ENCODE assay signal across 25 cellular contexts in the genomic region with DNA sequence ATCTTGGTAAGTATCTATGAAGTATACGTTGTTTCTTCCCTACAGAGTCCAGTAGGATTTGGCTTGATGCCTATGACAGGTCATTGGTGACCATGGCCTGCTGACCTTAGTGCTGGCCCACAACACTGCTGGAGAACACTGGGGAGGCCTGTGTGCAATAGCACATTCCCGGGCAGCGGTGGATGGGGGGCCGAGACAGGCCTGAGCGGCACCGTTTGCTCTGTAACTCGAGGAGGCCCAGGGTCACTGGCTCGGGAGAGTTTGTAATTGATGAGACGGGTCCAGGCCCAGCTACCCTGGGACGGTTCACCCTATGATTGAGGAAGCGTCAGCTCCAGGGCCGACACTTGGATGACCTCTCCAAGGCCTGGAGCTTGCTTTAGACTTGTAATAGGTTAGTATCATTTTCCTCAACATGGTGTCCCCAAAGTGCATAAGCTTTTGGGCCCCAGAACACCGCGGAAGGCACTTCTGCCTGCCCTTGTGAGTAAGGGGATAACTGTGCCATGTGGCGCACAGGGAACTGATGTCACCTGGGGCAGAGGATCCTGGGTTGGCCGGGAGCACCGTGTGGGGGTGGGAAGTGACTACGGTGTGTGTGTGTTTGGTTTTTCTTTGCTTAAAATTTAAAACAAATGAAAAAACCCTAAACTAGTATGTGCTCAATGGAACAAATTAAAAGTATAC. TPM values are rescaled to one million over a fixed set of nuclear protein-coding genes. Genes with fewer than 3 reads are reported as not detected.
"Had no signal": no experiment of that assay in that cellular context is flagged by ENCODE, and none has a peak within 500 bp of the region (broad histone marks: within the 10 kb centered on the region; RNA-seq: fewer than 3 reads in every experiment).

No MANE protein-coding gene starts in this region.

- H3K27me3 ChIP-seq: adrenal gland had no signal

- H3K9ac ChIP-seq: SK-N-SH had no signal

- ATAC-seq: activated CD4-positive, alpha-beta T cell treated with anti-CD3 and anti-CD28 coated beads for 36 hours; activated CD8-positive, alpha-beta T cell treated with anti-CD3 and anti-CD28 coated beads for 36 hours had no signal

- H3K27ac ChIP-seq: adrenal gland, VCaP had no signal

- H3K4me3 ChIP-seq: adrenal gland had no signal

- H3K9me2 ChIP-seq: SK-N-SH had no signal

- H3K4me1 ChIP-seq: adrenal gland had no signal

- H3K9me3 Mint-ChIP-seq: activated CD8-positive, alpha-beta T cell treated with anti-CD3 and anti-CD28 coated beads for 36 hours; activated T-cell treated with anti-CD3 and anti-CD28 coated beads, Interleukin-2, amount 50 U/mL, for 24 hours; activated T-helper 1 cell treated with anti-CD3 and anti-CD28 coated beads, Interleukin-12 subunit alpha, Interleukin-12 subunit beta, Interleukin-2, Interleukin-4 antibody, amounts not matched to agents 30 ng/mL and 10 ng/mL and 1 ng/mL, durations not matched to agents 14 hours and 24 hours and 36 hours had no signal

- H3K9me3 ChIP-seq: adrenal gland, SK-N-SH had no signal

- DNase-seq: activated CD4-positive, alpha-beta T cell treated with anti-CD3 and anti-CD28 coated beads for 36 hours; activated CD8-positive, alpha-beta T cell treated with anti-CD3 and anti-CD28 coated beads for 36 hours; activated effector memory CD4-positive, alpha-beta T cell treated with anti-CD3 and anti-CD28 coated beads, Interleukin-2, amount 50 U/mL, for 16 hours; activated naive CD4-positive, alpha-beta T cell treated with Interleukin-2 at 50 U/mL for 16 hours; activated T-cell treated with anti-CD3 and anti-CD28 coated beads, Interleukin-2, amount 50 U/mL, for 24 hours; adrenal gland; anterior cingulate cortex; caudate nucleus; MM.1S; NCI-H146; NCI-H187 treated with DMSO at 0.1 percent for 48 hours; NCI-H2081 treated with DMSO at 0.1 percent for 48 hours; NCI-H2171 treated with DMSO at 0.1 percent for 48 hours; NCI-H226; NCI-H526 treated with DMSO at 0.1 percent for 48 hours; NCI-H82; SK-N-SH; T-helper 1 cell had no signal

- H3K4me3 Mint-ChIP-seq: activated CD4-positive, alpha-beta T cell treated with anti-CD3 and anti-CD28 coated beads for 36 hours; activated CD8-positive, alpha-beta T cell treated with anti-CD3 and anti-CD28 coated beads for 36 hours; activated naive CD8-positive, alpha-beta T cell; activated T-cell treated with anti-CD3 and anti-CD28 coated beads, Interleukin-2, amount 50 U/mL, for 24 hours; activated T-helper 1 cell treated with anti-CD3 and anti-CD28 coated beads, Interleukin-12 subunit alpha, Interleukin-12 subunit beta, Interleukin-2, Interleukin-4 antibody, amounts not matched to agents 30 ng/mL and 10 ng/mL and 1 ng/mL, durations not matched to agents 14 hours and 24 hours and 36 hours had no signal

- H3K4me2 ChIP-seq: SK-N-SH had no signal

- H3K36me3 ChIP-seq: adrenal gland had no signal

- H3K4me1 Mint-ChIP-seq: activated CD4-positive, alpha-beta T cell treated with anti-CD3 and anti-CD28 coated beads for 36 hours had no signal

- H3K36me3 Mint-ChIP-seq: activated naive CD8-positive, alpha-beta T cell had no signal

- H3K27ac Mint-ChIP-seq: activated CD4-positive, alpha-beta T cell treated with anti-CD3 and anti-CD28 coated beads for 36 hours; activated CD8-positive, alpha-beta T cell treated with anti-CD3 and anti-CD28 coated beads for 36 hours; activated naive CD8-positive, alpha-beta T cell; activated T-cell treated with anti-CD3 and anti-CD28 coated beads, Interleukin-2, amount 50 U/mL, for 24 hours; activated T-helper 1 cell treated with anti-CD3 and anti-CD28 coated beads, Interleukin-12 subunit alpha, Interleukin-12 subunit beta, Interleukin-2, Interleukin-4 antibody, amounts not matched to agents 30 ng/mL and 10 ng/mL and 1 ng/mL, durations not matched to agents 14 hours and 24 hours and 36 hours had no signal

- H3K27me3 Mint-ChIP-seq: activated CD4-positive, alpha-beta T cell treated with anti-CD3 and anti-CD28 coated beads for 36 hours; activated CD8-positive, alpha-beta T cell treated with anti-CD3 and anti-CD28 coated beads for 36 hours; activated naive CD8-positive, alpha-beta T cell; activated T-cell treated with anti-CD3 and anti-CD28 coated beads, Interleukin-2, amount 50 U/mL, for 24 hours had no signal

RNA-seq across cellular contexts. Expression of a gene that starts 12.0 kb away (rescaled TPM):
- total RNA-seq: activated CD4-positive, alpha-beta T cell treated with anti-CD3 and anti-CD28 coated beads for 36 hours; activated CD8-positive, alpha-beta T cell treated with anti-CD3 and anti-CD28 coated beads for 36 hours; activated T-helper 1 cell treated with anti-CD3 and anti-CD28 coated beads, Interleukin-12 subunit alpha, Interleukin-12 subunit beta, Interleukin-2, Interleukin-4 antibody, amounts not matched to agents 30 ng/mL and 10 ng/mL and 1 ng/mL, durations not matched to agents 14 hours and 24 hours and 36 hours; adrenal gland; NCI-H460; OCI-LY7; RPMI7951; T-helper 2 cell treated with Interferon-gamma antibody and Interleukin-4, amounts not matched to agents 100 ng/mL and 5 ng/mL, for 36 hours had no signal
- polyA plus RNA-seq: SK-N-SH had no signal
